ENCODE assay signal across 9 cellular contexts in genomic region chr3:195105841-195106417, GRCh38.
DNase-seq lines count a peak whose midpoint lies in the region; ATAC-seq, FAIRE-seq and TF ChIP-seq lines count a peak whose summit lies in the region.
"Had no signal": no experiment of that assay in that cellular context is flagged by ENCODE, and none has a peak within 500 bp of the region (broad histone marks: within the 10 kb centered on the region; RNA-seq: fewer than 3 reads in every experiment).

No MANE protein-coding gene starts in this region.

- H3K4me3 ChIP-seq in AG10803 (ENCODE audit: low read length), result peak overlapping the region; percentile 30; the same call in 1 of the 2 replicates
- no peak overlapping the region for H3K4me3 ChIP-seq in KMS-11 (IDR thresholded peaks at IDR 0.05; ENCODE audit: insufficient read depth, low read depth, low read length)
- peak overlapping the region; percentile 51 for H3K4me3 ChIP-seq in choroid plexus epithelial cell (ENCODE audit: low read depth, low read length)
- no peak overlapping the region for H3K4me3 ChIP-seq in naive thymus-derived CD4-positive, alpha-beta T cell (ENCODE audit: low read length)
- H3K4me3 ChIP-seq in pancreas, result peak overlapping the region in 1 of 4 donors; percentile 28
- H3K4me3 ChIP-seq: mucosa of descending colon had no signal

- H3K4me2 ChIP-seq in KMS-11, result peak overlapping the region; percentile 34; the same call in 1 of the 2 replicates

- TF ChIP-seq CTCF in AG10803 (conservative IDR thresholded peaks at IDR 0.05; ENCODE audit: low read length) (no peak), KMS-11 (conservative IDR thresholded peaks at IDR 0.05; ENCODE audit: low read depth, low read length) (no peak), choroid plexus epithelial cell (conservative IDR thresholded peaks at IDR 0.05; ENCODE audit: low read depth, low read length) (no peak), pancreas (IDR thresholded peaks at IDR 0.05) (no peak)

- no peak overlapping the region for H3K9ac ChIP-seq in KMS-11

- no peaks in the 10 kb centered on the region for H3K79me2 ChIP-seq in KMS-11 (ENCODE audit: insufficient read depth, low read depth)

- H3K36me3 Mint-ChIP-seq in naive thymus-derived CD4-positive, alpha-beta T cell, result no peaks in the 10 kb centered on the region

- H3K27me3 ChIP-seq in KMS-11 (ENCODE audit: insufficient read depth, low read depth) (no peaks in the 10 kb centered on the region), pancreas (no peaks in the 10 kb centered on the region)
- no peaks in the 10 kb centered on the region for H3K27me3 ChIP-seq in naive thymus-derived CD4-positive, alpha-beta T cell (ENCODE audit: control insufficient read depth in 2 of 2, insufficient read depth in 2 of 2, low read length in 2 of 2)

- no peak for FAIRE-seq in pancreas (lab: Jason Lieb, UNC)

- POLR2A ChIA-PET in naive thymus-derived CD4-positive, alpha-beta T cell (lab: Charles Lee), result no interaction called here

- H3K4me1 Mint-ChIP-seq in naive thymus-derived CD4-positive, alpha-beta T cell, result peaks cover 5 to 15% (median 6%) of the 10 kb centered on the region in 7 donors

- H3K9me3 Mint-ChIP-seq in naive thymus-derived CD4-positive, alpha-beta T cell, result no peaks in the 10 kb centered on the region

- H3K27ac ChIP-seq in KMS-11 (no peak overlapping the region), pancreas (no peak overlapping the region)
- H3K27ac ChIP-seq in naive thymus-derived CD4-positive, alpha-beta T cell (ENCODE audit: low read depth, low read length), result no peak overlapping the region

- H3K27ac Mint-ChIP-seq in naive thymus-derived CD4-positive, alpha-beta T cell, result peak overlapping the region in 2 of 9 donors; percentile 4 to 43

- 65 to 78% methylated on average over 12 of the region's 12 CpGs for WGBS in pancreas, 2 donors

- intact Hi-C loops in naive thymus-derived CD4-positive, alpha-beta T cell (cut with micrococcal nuclease), result loop anchor here (1.0 to 10.0 kb wide), 7 partner anchors 153 to 631 kb away; partner anchors contain the start of gene LSG1 (in 1 of the 2)
- intact Hi-C loops in pancreas (cut with DNase I), result loop anchor here in 2 of 3 donors (2.0 to 5.0 kb wide), 2 partner anchors 419 to 423 kb away; partner anchors contain the start of gene FAM43A (in 1 of the 2)

- CTCF ChIA-PET in naive thymus-derived CD4-positive, alpha-beta T cell (lab: Charles Lee), result interaction anchor here (0.9 to 4.1 kb wide), 5 partner anchors 156 to 433 kb away, joined by 3 to 53 read pairs (median 8); partner anchors contain the start of genes FAM43A and LSG1

- H4K20me1 ChIP-seq in KMS-11 (ENCODE audit: insufficient read depth), result no peaks in the 10 kb centered on the region

- H3K4me1 ChIP-seq in KMS-11 (ENCODE audit: low read depth, poor library complexity, severe bottlenecking) (no peaks in the 10 kb centered on the region), pancreas (no peaks in the 10 kb centered on the region)
- H3K4me1 ChIP-seq in naive thymus-derived CD4-positive, alpha-beta T cell (ENCODE audit: control insufficient read depth in 2 of 2, insufficient read depth in 2 of 2, low read length in 2 of 2), result no peaks in the 10 kb centered on the region

- peak overlapping the region; percentile 3; the same call in 1 of the 2 replicates for H2AFZ ChIP-seq in KMS-11 (ENCODE audit: low read depth)

- no peaks in the 10 kb centered on the region for H3K27me3 Mint-ChIP-seq in naive thymus-derived CD4-positive, alpha-beta T cell

- ATAC-seq in naive thymus-derived CD4-positive, alpha-beta T cell, result no peak
- no peak for ATAC-seq in pancreas

- H3K4me3 Mint-ChIP-seq in naive thymus-derived CD4-positive, alpha-beta T cell, result peak overlapping the region in 7 of 10 donors; percentile 20 to 71 (median 60)

- H3K36me3 ChIP-seq in KMS-11 (ENCODE audit: insufficient read depth) (no peaks in the 10 kb centered on the region), pancreas (no peaks in the 10 kb centered on the region)
- no peaks in the 10 kb centered on the region for H3K36me3 ChIP-seq in naive thymus-derived CD4-positive, alpha-beta T cell (ENCODE audit: control insufficient read depth in 2 of 3, insufficient read depth in 3 of 3, low read length in 3 of 3)

- H3K9me3 ChIP-seq in naive thymus-derived CD4-positive, alpha-beta T cell (ENCODE audit: control insufficient read depth in 2 of 3, low read length in 3 of 3), result no peaks in the 10 kb centered on the region
- H3K9me3 ChIP-seq in pancreas, result no peaks in the 10 kb centered on the region
- H3K9me3 ChIP-seq: mucosa of descending colon had no signal

- no peak for DNase-seq in AG10803 (ENCODE audit: low read depth)
- DNase-seq in choroid plexus epithelial cell (ENCODE audit: low read depth), result peak; percentile 23
- DNase-seq in naive thymus-derived CD4-positive, alpha-beta T cell, result no peak
- no peak for DNase-seq in hypothalamus (lab: John Stamatoyannopoulos, UW)
- no peak for DNase-seq in NCI-H146 treated with DMSO at 0.1 percent for 48 hours (lab: John Stamatoyannopoulos, UW; ENCODE audit: unreplicated experiment)
- DNase-seq in hippocampal formation (lab: John Stamatoyannopoulos, UW), result no peak
- DNase-seq in pancreas, result no peak

Comparison
In these comparisons a context has a peak if more than half of its experiments do, and no peak if none do; other contexts are left out.
1. H3K4me3 ChIP-seq: peak in AG10803 (single experiment) and choroid plexus epithelial cell (single experiment); none in KMS-11 (single experiment) and naive thymus-derived CD4-positive, alpha-beta T cell (single experiment).